Comparison of ENCODE assay signal across 8 cellular contexts in the genomic region with DNA sequence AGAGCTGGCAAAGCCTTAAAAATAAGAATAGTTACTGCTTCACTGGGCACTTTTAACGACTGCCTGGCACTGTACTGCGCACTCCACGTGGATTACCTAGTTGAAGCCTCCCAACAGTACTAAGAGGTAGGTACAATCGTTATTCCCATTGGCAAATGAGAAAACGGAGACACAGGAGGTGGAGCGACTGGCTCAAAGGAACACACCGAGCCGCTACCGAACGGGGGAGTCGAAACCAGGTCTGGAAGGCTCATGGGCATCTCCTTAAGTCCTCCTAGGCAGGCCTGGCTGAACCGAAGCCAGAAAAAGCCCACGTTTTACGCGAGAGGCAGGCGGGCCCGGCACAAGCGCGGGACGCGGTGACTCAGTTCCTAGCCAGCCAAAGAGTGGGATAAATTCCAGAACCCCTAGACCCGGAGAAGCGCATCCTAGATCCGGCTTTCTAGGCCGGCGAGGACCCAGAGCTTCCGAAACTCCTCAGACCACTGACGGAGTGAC. TPM values are rescaled to one million over a fixed set of nuclear protein-coding genes. Genes with fewer than 3 reads are reported as not detected.
DNase-seq lines count a peak whose midpoint lies in the region; ATAC-seq, FAIRE-seq and TF ChIP-seq lines count a peak whose summit lies in the region.

No MANE protein-coding gene starts in this region.

- TF ChIP-seq CTCF in Calu3 (IDR thresholded peaks at IDR 0.05; ENCODE audit: unreplicated experiment) (no peak), psoas muscle (IDR thresholded peaks at IDR 0.05) (no peak)

- peaks cover 46% of the 10 kb centered on the region for H3K36me3 ChIP-seq in HAP-1 (replicated peaks)
- H3K36me3 ChIP-seq in psoas muscle (ENCODE audit: insufficient read depth in 1 of 2, low read depth in 1 of 2) = peaks cover 5 to 55% of the 10 kb centered on the region in 2 donors

- CTCF ChIA-PET in Calu3 (lab: Charles Lee) = interaction anchor here (0.6 to 1.2 kb wide), 2 partner anchors 9 kb away, joined by 3 read pairs; no protein-coding TSS in a partner anchor

- peak; percentile 8 to 71 for ATAC-seq in right cardiac atrium
- ATAC-seq in psoas muscle = peak; percentile 65 to 78 (median 70)
- no peak for ATAC-seq in HG03095 (IDR thresholded peaks at IDR 0.05; ENCODE audit: unreplicated experiment)
- no peak for ATAC-seq in GM21423 (IDR thresholded peaks at IDR 0.05; ENCODE audit: unreplicated experiment)

- H3K9me3 Mint-ChIP-seq in Calu3 (ENCODE audit: low read depth, unreplicated experiment) = no peaks in the 10 kb centered on the region

- peak overlapping the region; percentile 89 for H3K27ac Mint-ChIP-seq in Calu3 (ENCODE audit: unreplicated experiment)

- H3K27me3 ChIP-seq in HAP-1 (ENCODE audit: low read depth) (no peaks in the 10 kb centered on the region), right cardiac atrium (ENCODE audit: control insufficient read depth, insufficient read depth) (no peaks in the 10 kb centered on the region), psoas muscle (ENCODE audit: insufficient read depth in 3 of 3, low read length in 2 of 3) (no peaks in the 10 kb centered on the region)

- peak overlapping the region; percentile 100 for H3K27ac ChIP-seq in angular gyrus (ENCODE audit: low read depth, low read length)
- peak overlapping the region; percentile 99 for H3K27ac ChIP-seq in right cardiac atrium (ENCODE audit: low read length)
- peak overlapping the region; percentile 88 for H3K27ac ChIP-seq in psoas muscle

- no TSS peak for BruUV-seq in Calu3 (replicated peaks; lab: Mats Ljungman, UMichigan)

- H3K9me3 ChIP-seq in HAP-1 = no peaks in the 10 kb centered on the region
- no peaks in the 10 kb centered on the region for H3K9me3 ChIP-seq in right cardiac atrium (ENCODE audit: control insufficient read depth, low read length)
- no peaks in the 10 kb centered on the region for H3K9me3 ChIP-seq in psoas muscle

- no peak for FAIRE-seq in RCC 7860 (lab: Jason Lieb, UNC)

- peaks cover 5% of the 10 kb centered on the region for H3K4me1 Mint-ChIP-seq in Calu3 (ENCODE audit: low read depth, unreplicated experiment)

- under 1% methylated on average over 28 of the region's 28 CpGs for WGBS in right cardiac atrium
- 0 to 1% (median 0%) methylated on average over 28 of the region's 28 CpGs for WGBS in psoas muscle, 3 donors

- no peaks in the 10 kb centered on the region for H3K27me3 Mint-ChIP-seq in Calu3 (ENCODE audit: unreplicated experiment)

- H3K4me1 ChIP-seq in HAP-1 = peaks cover 12% of the 10 kb centered on the region
- H3K4me1 ChIP-seq in right cardiac atrium (ENCODE audit: control insufficient read depth, insufficient read depth, low read length) = peaks cover 7% of the 10 kb centered on the region
- H3K4me1 ChIP-seq in psoas muscle = peaks cover 29% of the 10 kb centered on the region

- in situ Hi-C loops in HAP-1 (cut with MboI; ENCODE audit: low sequenced_read_pairs) = no loop called here

- H3K4me3 Mint-ChIP-seq in Calu3 (ENCODE audit: low read depth, unreplicated experiment) = peak overlapping the region; percentile 92

- intact Hi-C loops in Calu3 (cut with micrococcal nuclease; ENCODE audit: unreplicated experiment) (no loop called here), right cardiac atrium (cut with DNase I) (no loop called here), psoas muscle (cut with DNase I) (no loop called here)

- peak; percentile 10 for DNase-seq in Calu3
- DNase-seq in HAP-1 (ENCODE audit: low spot score in 2 of 2) = peak; percentile 32 to 42
- peak; percentile 57 for DNase-seq in RCC 7860 (ENCODE audit: low spot score)
- peak; percentile 71 to 79 (median 75) for DNase-seq in right cardiac atrium
- peak; percentile 78 to 87 for DNase-seq in psoas muscle

- H3K4me3 ChIP-seq in HAP-1 (peak overlapping the region; percentile 97), right cardiac atrium (ENCODE audit: low read length) (peak overlapping the region; percentile 97), psoas muscle (peak overlapping the region; percentile 95)

- H3K36me3 Mint-ChIP-seq in Calu3 (ENCODE audit: insufficient read depth, unreplicated experiment) = peaks cover 64% of the 10 kb centered on the region

RNA-seq across cellular contexts. Expression of a gene that starts 0.5 kb away (rescaled TPM):
- 83.9 and 87.2 TPM in 2 replicates for total RNA-seq in Calu3 (2022)
- 10 to 100 TPM; 85.9 to 95.9 (median 90.1) TPM for total RNA-seq in right cardiac atrium
- 167 TPM for polyA plus RNA-seq in right cardiac atrium
- total RNA-seq in psoas muscle = 100 to 1,000 TPM; 131 to 174 (median 172) TPM
- 100 to 1,000 TPM; 257 to 437 (median 436) TPM for polyA plus RNA-seq in psoas muscle

RNA-seq across cellular contexts. Expression of a gene that starts 0.9 kb away (rescaled TPM):
- total RNA-seq in Calu3 (2022) (62.8 and 82.7 TPM in 2 replicates), right cardiac atrium (10 to 100 TPM; 37.8 to 53.6 (median 44.0) TPM), psoas muscle (10 to 100 TPM; 30.2 to 49.1 (median 39.8) TPM)
- polyA plus RNA-seq in right cardiac atrium (65.1 TPM), psoas muscle (100 to 1,000 TPM in 1 of 3 donors, 10 to 100 TPM in 2; 46.8 to 115 (median 88.0) TPM)

RNA-seq across cellular contexts. Expression of a gene that starts 30.7 kb away (rescaled TPM):
- total RNA-seq in Calu3 (2022) = 7.6 and 8.8 TPM in 2 replicates
- total RNA-seq in right cardiac atrium = 1 to 10 TPM; 3.1 to 4.4 (median 3.2) TPM
- polyA plus RNA-seq in right cardiac atrium = 3.0 TPM
- total RNA-seq in psoas muscle = 1 to 10 TPM; 2.7 to 9.2 (median 4.6) TPM
- polyA plus RNA-seq in psoas muscle = 1 to 10 TPM; 5.0 to 8.1 (median 5.6) TPM

RNA-seq across cellular contexts. Expression of a gene that starts 30.8 kb away (rescaled TPM):
- total RNA-seq in Calu3 (2022) (33.4 and 37.2 TPM in 2 replicates), right cardiac atrium (10 to 100 TPM; 17.3 to 21.9 (median 18.8) TPM), psoas muscle (10 to 100 TPM; 21.3 to 42.4 (median 28.6) TPM)
- polyA plus RNA-seq in right cardiac atrium (16.2 TPM), psoas muscle (10 to 100 TPM; 35.6 to 46.4 (median 36.5) TPM)

RNA-seq across cellular contexts. Expression of a gene that starts 33.4 kb away (rescaled TPM):
- total RNA-seq in Calu3 (2022) (107 and 108 TPM in 2 replicates), right cardiac atrium (10 to 100 TPM; 35.5 to 65.1 (median 56.6) TPM), psoas muscle (10 to 100 TPM; 12.9 to 19.1 (median 15.7) TPM)
- polyA plus RNA-seq in right cardiac atrium (52.9 TPM), psoas muscle (10 to 100 TPM; 20.0 to 61.5 (median 25.9) TPM)

Comparison
In these comparisons a context has a peak if more than half of its experiments do, and no peak if none do; other contexts are left out.
1. DNase-seq: peak in every context shown above with its lines; median percentile 82 in psoas muscle; 75 in right cardiac atrium; 57 in RCC 7860; 37 in HAP-1; 10 in Calu3.
2. ATAC-seq: peak in right cardiac atrium (2 of 2) and psoas muscle (4 of 4); none in HG03095 (single experiment) and GM21423 (single experiment).
3. Peak in every context shown above with its lines, with median percentiles within 50 percentile points of each other: H3K4me3 ChIP-seq and H3K27ac ChIP-seq.